Comparison of ENCODE assay signal across 15 cellular contexts in the genomic region with DNA sequence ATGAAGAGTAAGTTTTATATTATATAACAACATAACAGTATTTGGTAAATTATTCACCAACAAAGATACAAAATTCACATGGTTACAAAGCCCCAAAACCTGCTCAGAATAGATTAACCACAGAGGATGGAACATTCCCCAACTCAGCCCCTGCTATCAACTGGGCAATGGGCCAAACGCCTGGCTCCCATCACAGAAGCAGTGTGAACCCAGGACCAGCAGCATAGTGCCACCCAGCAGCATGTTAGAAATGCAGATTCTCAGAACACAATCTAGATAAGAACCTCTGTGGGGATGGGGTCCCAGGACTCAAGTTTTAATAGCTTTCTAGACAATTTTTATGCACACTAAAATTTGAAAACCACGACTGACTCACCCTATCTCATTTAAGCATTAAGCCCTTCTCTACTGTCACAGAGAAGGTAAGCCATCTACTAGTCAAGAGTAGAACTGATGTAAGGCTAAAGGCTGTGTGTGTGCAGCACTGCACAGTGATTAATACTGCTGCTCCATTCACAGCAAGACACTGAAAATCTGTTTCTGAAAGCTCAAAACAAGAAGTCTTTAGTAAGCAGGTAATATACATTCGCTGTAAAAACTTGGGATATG. TPM values are rescaled to one million over a fixed set of nuclear protein-coding genes. Genes with fewer than 3 reads are reported as not detected.
DNase-seq lines count a peak whose midpoint lies in the region; TF ChIP-seq lines count a peak whose summit lies in the region.
"Had no signal": no experiment of that assay in that cellular context is flagged by ENCODE, and none has a peak within 500 bp of the region (broad histone marks: within the 10 kb centered on the region; RNA-seq: fewer than 3 reads in every experiment).

No MANE protein-coding gene starts in this region.

- POLR2A ChIA-PET in RWPE1 (lab: Yijun Ruan, JAX; ENCODE audit: low non-redundant PET), result no interaction called here

- CTCF ChIA-PET in RWPE1 (lab: Yijun Ruan, JAX), result no interaction called here

- TF ChIP-seq CTCF in RWPE1 (conservative IDR thresholded peaks at IDR 0.05; ENCODE audit: low read depth), result no peak

- no peak overlapping the region for H3K27ac ChIP-seq in RWPE1
- H3K27ac ChIP-seq: BLaER1 treated with 17β-estradiol and CSF1 and Interleukin-3, amounts not matched to agents 10 nM and 100 nM had no signal

- DNase-seq in G401 (ENCODE audit: low spot score) (peak; percentile 39), HUDEP-2 (lab: John Stamatoyannopoulos, UW; ENCODE audit: unreplicated experiment in 76 of 76) (peak in 72 of 76 experiments; percentile 5 to 96 (median 64)), astrocyte of the hippocampus (ENCODE audit: low read depth, low spot score) (peak; percentile 17), kidney tubule cell (ENCODE audit: low spot score) (peak; percentile 54), epidermal melanocyte (ENCODE audit: insufficient read length, low spot score) (no peak), NCI-H774 (lab: John Stamatoyannopoulos, UW) (no peak), NCI-H1105 treated with DMSO at 0.1 percent for 48 hours (lab: John Stamatoyannopoulos, UW) (no peak), RWPE1 (ENCODE audit: low spot score) (no peak)
- DNase-seq: activated CD4-positive, CD25-positive, alpha-beta regulatory T cell; activated T-cell treated with anti-CD3 and anti-CD28 coated beads, Interleukin-2, amount 50 U/mL, for 4 hours; DND-41; endodermal cell; NCI-H2081 treated with DMSO at 0.1 percent for 48 hours; NK-92 treated with Interleukin-12 subunit alpha and Interleukin-12 subunit beta, amount 100 ng/mL, for 24 hours had no signal

- in situ Hi-C loops in G401 (cut with HindIII; ENCODE audit: low sequenced_read_pairs), result no loop called here

RNA-seq across cellular contexts. Expression of a gene that starts 15.2 kb away (rescaled TPM):
- 84.5 and 107 TPM in 2 replicates for total RNA-seq in G401 (2014; rRNA removed; shearing (Covaris generic))

RNA-seq across cellular contexts. Expression of a gene that starts 45.9 kb away (rescaled TPM):
- total RNA-seq in G401 (2014; rRNA removed; shearing (Covaris generic)), result 11.7 and 15.6 TPM in 2 replicates

RNA-seq across cellular contexts. Expression of a gene that starts 53.8 kb away (rescaled TPM):
- total RNA-seq in G401 (2014; rRNA removed; shearing (Covaris generic)), result 734 and 738 TPM in 2 replicates

Comparison
In these comparisons a context has a peak if more than half of its experiments do, and no peak if none do; other contexts are left out.
1. DNase-seq: peak in G401 (single experiment), HUDEP-2 (72 of 76), astrocyte of the hippocampus (single experiment) and kidney tubule cell (single experiment); none in epidermal melanocyte (single experiment), NCI-H774 (single experiment), NCI-H1105 treated with DMSO at 0.1 percent for 48 hours (single experiment) and RWPE1 (single experiment).